Comparison of ENCODE assay signal across 20 cellular contexts in genomic region chr3:9387322-9387655, GRCh38. TPM values are rescaled to one million over a fixed set of nuclear protein-coding genes. Genes with fewer than 3 reads are reported as not detected.
DNase-seq lines count a peak whose midpoint lies in the region; ATAC-seq and TF ChIP-seq lines count a peak whose summit lies in the region.
"Had no signal": no experiment of that assay in that cellular context is flagged by ENCODE, and none has a peak within 500 bp of the region (broad histone marks: within the 10 kb centered on the region; RNA-seq: fewer than 3 reads in every experiment).

No MANE protein-coding gene starts in this region.

- no peak overlapping the region for H3K4me3 Mint-ChIP-seq in activated CD8-positive, alpha-beta T cell treated with anti-CD3 and anti-CD28 coated beads for 36 hours
- no peak overlapping the region for H3K4me3 Mint-ChIP-seq in activated CD8-positive, alpha-beta T cell treated with anti-CD3 and anti-CD28 coated beads, Interleukin-2, amount 10 ng/mL, durations not matched to agents 7 days and 5 days
- H3K4me3 Mint-ChIP-seq in chondrocyte (ENCODE audit: unreplicated experiment) = no peak overlapping the region
- H3K4me3 Mint-ChIP-seq in effector memory CD8-positive, alpha-beta T cell = no peak overlapping the region
- H3K4me3 Mint-ChIP-seq: activated naive CD4-positive, alpha-beta T cell treated with anti-CD3 and anti-CD28 coated beads, Interleukin-2, amount 10 ng/mL, durations not matched to agents 7 days and 5 days; CD14-positive monocyte had no signal

- no peaks in the 10 kb centered on the region for H3K27me3 ChIP-seq in neutrophil
- H3K27me3 ChIP-seq: colonic mucosa, gastrocnemius medialis, Peyer's patch had no signal

- no peak overlapping the region for H3K27ac ChIP-seq in HEK293 (ENCODE audit: extremely low read depth, low read depth, low read length)
- peak overlapping the region; percentile 79 for H3K27ac ChIP-seq in neutrophil
- H3K27ac ChIP-seq: colonic mucosa, Peyer's patch had no signal

- DNase-seq in activated CD8-positive, alpha-beta T cell treated with anti-CD3 and anti-CD28 coated beads for 36 hours = no peak
- no peak for DNase-seq in activated CD8-positive, alpha-beta T cell treated with anti-CD3 and anti-CD28 coated beads, Interleukin-2, amount 10 ng/mL, durations not matched to agents 7 days and 5 days
- DNase-seq in chondrocyte (ENCODE audit: low spot score) (no peak), AG20443 (ENCODE audit: low spot score) (no peak), NCI-H510A treated with DMSO at 0.1 percent for 48 hours (lab: John Stamatoyannopoulos, UW) (no peak)
- DNase-seq in effector memory CD8-positive, alpha-beta T cell = no peak
- DNase-seq: ACHN; activated naive CD4-positive, alpha-beta T cell treated with anti-CD3 and anti-CD28 coated beads, Interleukin-2, amount 10 ng/mL, durations not matched to agents 7 days and 5 days; colonic mucosa; gastrocnemius medialis; GF-D8; kidney glomerular epithelial cell; mesendoderm; NCI-H1694 treated with DMSO at 0.1 percent for 48 hours; NCI-H226; Peyer's patch; T-helper 9 cell had no signal

- CTCF ChIA-PET in activated CD8-positive, alpha-beta T cell treated with anti-CD3 and anti-CD28 coated beads for 36 hours (lab: Charles Lee) = no interaction called here
- CTCF ChIA-PET in activated CD8-positive, alpha-beta T cell treated with anti-CD3 and anti-CD28 coated beads, Interleukin-2, amount 10 ng/mL, durations not matched to agents 7 days and 5 days (lab: Charles Lee) = no interaction called here
- CTCF ChIA-PET in HEK293 (lab: Yijun Ruan, JAX) = no interaction called here

- ATAC-seq in activated CD8-positive, alpha-beta T cell treated with anti-CD3 and anti-CD28 coated beads for 36 hours = no peak
- no peak for ATAC-seq in activated CD8-positive, alpha-beta T cell treated with anti-CD3 and anti-CD28 coated beads, Interleukin-2, amount 10 ng/mL, durations not matched to agents 7 days and 5 days
- ATAC-seq in effector memory CD8-positive, alpha-beta T cell (replicated peaks) = no peak
- ATAC-seq: gastrocnemius medialis had no signal

- H3K27me3 Mint-ChIP-seq in activated CD8-positive, alpha-beta T cell treated with anti-CD3 and anti-CD28 coated beads for 36 hours = no peaks in the 10 kb centered on the region
- no peaks in the 10 kb centered on the region for H3K27me3 Mint-ChIP-seq in activated CD8-positive, alpha-beta T cell treated with anti-CD3 and anti-CD28 coated beads, Interleukin-2, amount 10 ng/mL, durations not matched to agents 7 days and 5 days (ENCODE audit: low read depth)
- no peaks in the 10 kb centered on the region for H3K27me3 Mint-ChIP-seq in chondrocyte (ENCODE audit: low read depth)
- H3K27me3 Mint-ChIP-seq in effector memory CD8-positive, alpha-beta T cell = no peaks in the 10 kb centered on the region
- H3K27me3 Mint-ChIP-seq: activated naive CD4-positive, alpha-beta T cell treated with anti-CD3 and anti-CD28 coated beads, Interleukin-2, amount 10 ng/mL, durations not matched to agents 7 days and 5 days had no signal

- no peak for TF ChIP-seq CTCF in activated CD8-positive, alpha-beta T cell treated with anti-CD3 and anti-CD28 coated beads for 36 hours (IDR thresholded peaks at IDR 0.05)
- no peak for TF ChIP-seq CTCF in HEK293 (tag by site-specific recombination; IDR thresholded peaks at IDR 0.05)
- no peak for TF ChIP-seq CTCF in chondrocyte (IDR thresholded peaks at IDR 0.05)
- TF ChIP-seq CTCF in neutrophil (IDR thresholded peaks at IDR 0.05) = no peak

- H3K36me3 ChIP-seq in HEK293 (ENCODE audit: control insufficient read depth in 2 of 2, insufficient read depth in 1 of 2, low read length in 2 of 2) (peaks cover 76 to 95% of the 10 kb centered on the region in 2 experiments), neutrophil (peaks cover 38% of the 10 kb centered on the region)

- H3K9me3 Mint-ChIP-seq in activated CD8-positive, alpha-beta T cell treated with anti-CD3 and anti-CD28 coated beads for 36 hours = no peaks in the 10 kb centered on the region
- no peaks in the 10 kb centered on the region for H3K9me3 Mint-ChIP-seq in activated CD8-positive, alpha-beta T cell treated with anti-CD3 and anti-CD28 coated beads, Interleukin-2, amount 10 ng/mL, durations not matched to agents 7 days and 5 days (ENCODE audit: insufficient read depth)
- no peaks in the 10 kb centered on the region for H3K9me3 Mint-ChIP-seq in chondrocyte (ENCODE audit: low read depth)
- no peaks in the 10 kb centered on the region for H3K9me3 Mint-ChIP-seq in effector memory CD8-positive, alpha-beta T cell
- H3K9me3 Mint-ChIP-seq: activated naive CD4-positive, alpha-beta T cell treated with anti-CD3 and anti-CD28 coated beads, Interleukin-2, amount 10 ng/mL, durations not matched to agents 7 days and 5 days; CD14-positive monocyte had no signal

- no peaks in the 10 kb centered on the region for H3K9me3 ChIP-seq in HEK293 (ENCODE audit: control insufficient read depth, insufficient read depth, low read depth, low read length)
- H3K9me3 ChIP-seq in neutrophil = no peaks in the 10 kb centered on the region
- H3K9me3 ChIP-seq: colonic mucosa, gastrocnemius medialis, Peyer's patch had no signal

- peak overlapping the region; percentile 63 for H3K27ac Mint-ChIP-seq in activated CD8-positive, alpha-beta T cell treated with anti-CD3 and anti-CD28 coated beads for 36 hours
- no peak overlapping the region for H3K27ac Mint-ChIP-seq in activated CD8-positive, alpha-beta T cell treated with anti-CD3 and anti-CD28 coated beads, Interleukin-2, amount 10 ng/mL, durations not matched to agents 7 days and 5 days
- H3K27ac Mint-ChIP-seq in chondrocyte (ENCODE audit: unreplicated experiment) = peak overlapping the region; percentile 69
- peak overlapping the region in 1 of 2 donors; percentile 77 for H3K27ac Mint-ChIP-seq in effector memory CD8-positive, alpha-beta T cell
- H3K27ac Mint-ChIP-seq: activated naive CD4-positive, alpha-beta T cell treated with anti-CD3 and anti-CD28 coated beads, Interleukin-2, amount 10 ng/mL, durations not matched to agents 7 days and 5 days had no signal

- H3K4me3 ChIP-seq in HEK293 (ENCODE audit: low read depth, low read length) = no peak overlapping the region
- no peak overlapping the region for H3K4me3 ChIP-seq in neutrophil (ENCODE audit: low read depth in 1 of 2, low read length in 1 of 2)
- H3K4me3 ChIP-seq: colonic mucosa, gastrocnemius medialis, Peyer's patch had no signal

- peaks cover 67% of the 10 kb centered on the region for H3K36me3 Mint-ChIP-seq in activated CD8-positive, alpha-beta T cell treated with anti-CD3 and anti-CD28 coated beads for 36 hours (ENCODE audit: low read depth)
- peaks cover 90% of the 10 kb centered on the region for H3K36me3 Mint-ChIP-seq in activated CD8-positive, alpha-beta T cell treated with anti-CD3 and anti-CD28 coated beads, Interleukin-2, amount 10 ng/mL, durations not matched to agents 7 days and 5 days (ENCODE audit: low read depth)
- peaks cover 43% of the 10 kb centered on the region for H3K36me3 Mint-ChIP-seq in chondrocyte (ENCODE audit: low read depth)
- H3K36me3 Mint-ChIP-seq in effector memory CD8-positive, alpha-beta T cell (ENCODE audit: insufficient read depth) = peaks cover 94% of the 10 kb centered on the region

- H3K4me1 Mint-ChIP-seq in activated CD8-positive, alpha-beta T cell treated with anti-CD3 and anti-CD28 coated beads for 36 hours (ENCODE audit: low read depth) = peaks cover 50% of the 10 kb centered on the region
- H3K4me1 Mint-ChIP-seq in activated CD8-positive, alpha-beta T cell treated with anti-CD3 and anti-CD28 coated beads, Interleukin-2, amount 10 ng/mL, durations not matched to agents 7 days and 5 days (ENCODE audit: low read depth) = peaks cover 34% of the 10 kb centered on the region
- H3K4me1 Mint-ChIP-seq in chondrocyte (ENCODE audit: low read depth) = peaks cover 45% of the 10 kb centered on the region
- H3K4me1 Mint-ChIP-seq in effector memory CD8-positive, alpha-beta T cell (ENCODE audit: low read depth in 2 of 2) = peaks cover 9 to 50% of the 10 kb centered on the region in 2 donors

- H3K4me1 ChIP-seq in HEK293 (ENCODE audit: control insufficient read depth, insufficient read depth, low read length) (no peaks in the 10 kb centered on the region), neutrophil (ENCODE audit: control insufficient read depth in 1 of 2, insufficient read depth in 1 of 2, low read depth in 1 of 2, low read length in 1 of 2) (peaks cover 40 to 60% of the 10 kb centered on the region in 2 experiments)

- intact Hi-C loops in activated CD8-positive, alpha-beta T cell treated with anti-CD3 and anti-CD28 coated beads for 36 hours (cut with micrococcal nuclease) = no loop called here

- POLR2A ChIA-PET in activated CD8-positive, alpha-beta T cell treated with anti-CD3 and anti-CD28 coated beads for 36 hours (lab: Charles Lee) = interaction anchor here (1.2 to 1.4 kb wide), 2 partner anchors 15 to 16 kb away, joined by 3 read pairs; no protein-coding TSS in a partner anchor
- POLR2A ChIA-PET in activated CD8-positive, alpha-beta T cell treated with anti-CD3 and anti-CD28 coated beads, Interleukin-2, amount 10 ng/mL, durations not matched to agents 7 days and 5 days (lab: Charles Lee) = interaction anchor here (1.4 kb wide), 1 partner anchor 10 kb away, joined by 3 read pairs; no protein-coding TSS in a partner anchor
- POLR2A ChIA-PET in HEK293 (lab: Yijun Ruan, JAX) = interaction anchor here (1.3 kb wide), 1 partner anchor 16 kb away, joined by 3 read pairs; no protein-coding TSS in a partner anchor

TF ChIP-seq in HEK293, 187 proteins besides CTCF, POLR2A, EP300 and RAD21 (continues in another document):
- peak; percentile 58; the same call in 1 of the 2 replicates for TF ChIP-seq SCRT1 (tag by site-specific recombination; IDR thresholded peaks at IDR 0.05; ENCODE audit: borderline replicate concordance)
- TF ChIP-seq ZNF707 (tag by site-specific recombination; IDR thresholded peaks at IDR 0.05) = 0 out of 2 replicates have a peak, but pooled peaks have one; percentile 50

RNA-seq across cellular contexts. Expression of gene SETD5, which starts 10.1 kb away (rescaled TPM):
- 100 to 1,000 TPM; 118 to 128 TPM for total RNA-seq in activated CD8-positive, alpha-beta T cell treated with anti-CD3 and anti-CD28 coated beads for 36 hours
- 100 to 1,000 TPM; 122 to 126 TPM for total RNA-seq in activated CD8-positive, alpha-beta T cell treated with anti-CD3 and anti-CD28 coated beads, Interleukin-2, amount 10 ng/mL, durations not matched to agents 7 days and 5 days
- 122 to 145 TPM (median 123 TPM) in 3 replicates for total RNA-seq in chondrocyte

RNA-seq across cellular contexts. Expression of gene THUMPD3, which starts 24.4 kb away (rescaled TPM):
- total RNA-seq in activated CD8-positive, alpha-beta T cell treated with anti-CD3 and anti-CD28 coated beads for 36 hours = 10 to 100 TPM; 62.9 to 66.3 TPM
- total RNA-seq in activated CD8-positive, alpha-beta T cell treated with anti-CD3 and anti-CD28 coated beads, Interleukin-2, amount 10 ng/mL, durations not matched to agents 7 days and 5 days = 10 to 100 TPM; 45.8 to 55.1 TPM
- total RNA-seq in chondrocyte = 41.7 to 49.8 TPM (median 43.9 TPM) in 3 replicates
